8 cellular contexts compared by ENCODE assay signal in the genomic region with DNA sequence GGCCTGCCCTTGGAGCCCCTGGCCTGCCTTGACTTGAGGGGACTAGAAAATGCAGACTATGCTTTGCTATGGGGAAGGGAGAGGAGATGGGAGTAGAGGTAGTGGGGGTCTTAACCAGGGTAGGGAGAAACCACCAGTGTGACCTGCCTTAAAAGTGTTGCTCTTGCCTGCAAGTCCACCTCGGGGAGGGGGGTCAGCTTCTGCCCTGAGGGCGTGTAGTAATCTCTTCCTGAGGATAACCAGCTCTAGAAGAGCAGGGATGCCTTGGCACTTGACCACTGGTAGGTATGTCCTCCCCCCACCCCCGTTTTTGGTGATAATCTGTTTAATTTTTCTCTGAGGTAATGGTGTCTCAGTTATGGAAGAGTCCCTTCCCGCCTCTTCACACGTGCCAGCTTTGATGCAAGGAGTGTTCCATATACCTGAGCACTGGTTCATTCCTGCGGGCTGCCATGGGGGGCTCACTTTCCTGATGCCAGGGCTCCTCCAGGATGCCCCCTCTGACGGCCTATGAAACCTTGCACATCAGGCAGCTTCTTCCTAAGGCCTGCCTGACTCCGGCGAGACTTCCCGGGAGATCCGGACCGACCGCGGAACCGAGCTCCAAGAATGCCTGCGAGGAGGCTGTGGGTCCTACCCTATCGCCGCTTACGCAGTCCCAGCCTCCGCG. TPM values are rescaled to one million over a fixed set of nuclear protein-coding genes. Genes with fewer than 3 reads are reported as not detected.
A peak's percentile ranks its signal among the peaks of the same experiment; 100 is the strongest.
DNase-seq lines count a peak whose midpoint lies in the region; ATAC-seq lines count a peak whose summit lies in the region.

No MANE protein-coding gene starts in this region.

- peaks cover 8% of the 10 kb centered on the region for H3K36me3 Mint-ChIP-seq in activated T-cell treated with anti-CD3 and anti-CD28 coated beads, Interleukin-2, amount 50 U/mL, for 4 hours (ENCODE audit: insufficient read depth)
- peaks cover 18% of the 10 kb centered on the region for H3K36me3 Mint-ChIP-seq in activated CD8-positive, alpha-beta T cell treated with anti-CD3 and anti-CD28 coated beads, Interleukin-2, amount 10 ng/mL, durations not matched to agents 7 days and 5 days (ENCODE audit: low read depth)

- ATAC-seq in activated T-cell treated with anti-CD3 and anti-CD28 coated beads, Interleukin-2, amount 50 U/mL, for 4 hours, result peak in 1 of 2 donors; percentile 1
- no peak for ATAC-seq in activated CD8-positive, alpha-beta T cell treated with anti-CD3 and anti-CD28 coated beads, Interleukin-2, amount 10 ng/mL, durations not matched to agents 7 days and 5 days
- ATAC-seq in GM19035 (IDR thresholded peaks at IDR 0.05; ENCODE audit: unreplicated experiment) (no peak), HG03521 (IDR thresholded peaks at IDR 0.05; ENCODE audit: unreplicated experiment) (no peak)

- H3K9me3 ChIP-seq in iPS-18c (ENCODE audit: control insufficient read depth, insufficient read depth, low read length), result no peaks in the 10 kb centered on the region

- H3K27ac Mint-ChIP-seq in activated CD8-positive, alpha-beta T cell treated with anti-CD3 and anti-CD28 coated beads, Interleukin-2, amount 10 ng/mL, durations not matched to agents 7 days and 5 days, result peak overlapping the region; percentile 93

- H3K4me3 ChIP-seq in iPS-18c (ENCODE audit: insufficient read depth, low read depth, low read length), result peak overlapping the region; percentile 64

- H3K4me3 Mint-ChIP-seq in activated T-cell treated with anti-CD3 and anti-CD28 coated beads, Interleukin-2, amount 50 U/mL, for 4 hours, result peak overlapping the region; percentile 91
- H3K4me3 Mint-ChIP-seq in activated CD8-positive, alpha-beta T cell treated with anti-CD3 and anti-CD28 coated beads, Interleukin-2, amount 10 ng/mL, durations not matched to agents 7 days and 5 days, result peak overlapping the region; percentile 91

- H3K27me3 Mint-ChIP-seq in activated T-cell treated with anti-CD3 and anti-CD28 coated beads, Interleukin-2, amount 50 U/mL, for 4 hours (ENCODE audit: low read depth), result no peaks in the 10 kb centered on the region
- no peaks in the 10 kb centered on the region for H3K27me3 Mint-ChIP-seq in activated CD8-positive, alpha-beta T cell treated with anti-CD3 and anti-CD28 coated beads, Interleukin-2, amount 10 ng/mL, durations not matched to agents 7 days and 5 days (ENCODE audit: low read depth)

- POLR2A ChIA-PET in activated CD8-positive, alpha-beta T cell treated with anti-CD3 and anti-CD28 coated beads, Interleukin-2, amount 10 ng/mL, durations not matched to agents 7 days and 5 days (lab: Charles Lee), result interaction anchor here (0.6 to 7.7 kb wide), 12 partner anchors 8 to 687 kb away, joined by 3 to 73 read pairs (median 5); a partner anchor contains a TSS

- no peaks in the 10 kb centered on the region for H3K9me3 Mint-ChIP-seq in activated T-cell treated with anti-CD3 and anti-CD28 coated beads, Interleukin-2, amount 50 U/mL, for 4 hours
- H3K9me3 Mint-ChIP-seq in activated CD8-positive, alpha-beta T cell treated with anti-CD3 and anti-CD28 coated beads, Interleukin-2, amount 10 ng/mL, durations not matched to agents 7 days and 5 days (ENCODE audit: insufficient read depth), result no peaks in the 10 kb centered on the region

- DNase-seq in activated T-cell treated with anti-CD3 and anti-CD28 coated beads, Interleukin-2, amount 50 U/mL, for 4 hours, result no peak
- no peak for DNase-seq in activated T-cell treated with anti-CD3 and anti-CD28 coated beads, Interleukin-2, amount 50 U/mL, for 1 hour
- DNase-seq in activated CD8-positive, alpha-beta T cell treated with anti-CD3 and anti-CD28 coated beads, Interleukin-2, amount 10 ng/mL, durations not matched to agents 7 days and 5 days, result no peak
- DNase-seq in substantia nigra (lab: John Stamatoyannopoulos, UW), result no peak
- DNase-seq in mucosa of gallbladder (ENCODE audit: low spot score), result no peak

- peak overlapping the region; percentile 97 for H3K27ac ChIP-seq in substantia nigra (ENCODE audit: low read depth, low read length, poor library complexity, severe bottlenecking)

- CTCF ChIA-PET in activated CD8-positive, alpha-beta T cell treated with anti-CD3 and anti-CD28 coated beads, Interleukin-2, amount 10 ng/mL, durations not matched to agents 7 days and 5 days (lab: Charles Lee), result interaction anchor here (1.0 to 15.6 kb wide), 8 partner anchors 13 to 181 kb away, joined by 3 to 319 read pairs (median 3); a partner anchor contains a TSS

- peaks cover 36% of the 10 kb centered on the region for H3K4me1 Mint-ChIP-seq in activated T-cell treated with anti-CD3 and anti-CD28 coated beads, Interleukin-2, amount 50 U/mL, for 4 hours (ENCODE audit: low read depth)
- H3K4me1 Mint-ChIP-seq in activated CD8-positive, alpha-beta T cell treated with anti-CD3 and anti-CD28 coated beads, Interleukin-2, amount 10 ng/mL, durations not matched to agents 7 days and 5 days (ENCODE audit: low read depth), result peaks cover 49% of the 10 kb centered on the region

RNA-seq across cellular contexts. Expression of a gene that starts 0.8 kb away (rescaled TPM):
- 10 to 100 TPM; 25.7 to 28.2 (median 26.3) TPM for total RNA-seq in activated T-cell treated with anti-CD3 and anti-CD28 coated beads, Interleukin-2, amount 50 U/mL, for 4 hours
- total RNA-seq in activated CD8-positive, alpha-beta T cell treated with anti-CD3 and anti-CD28 coated beads, Interleukin-2, amount 10 ng/mL, durations not matched to agents 7 days and 5 days, result 10 to 100 TPM; 35.2 to 39.6 TPM
- total RNA-seq in mucosa of gallbladder, result 104 TPM

RNA-seq across cellular contexts. Expression of a gene that starts 17.9 kb away (rescaled TPM):
- 100 to 1,000 TPM; 147 to 163 (median 155) TPM for total RNA-seq in activated T-cell treated with anti-CD3 and anti-CD28 coated beads, Interleukin-2, amount 50 U/mL, for 4 hours
- 100 to 1,000 TPM; 134 to 140 TPM for total RNA-seq in activated CD8-positive, alpha-beta T cell treated with anti-CD3 and anti-CD28 coated beads, Interleukin-2, amount 10 ng/mL, durations not matched to agents 7 days and 5 days
- 283 TPM for total RNA-seq in mucosa of gallbladder

RNA-seq across cellular contexts. Expression of a gene that starts 29.1 kb away (rescaled TPM):
- 10 to 100 TPM; 23.9 to 32.3 (median 25.4) TPM for total RNA-seq in activated T-cell treated with anti-CD3 and anti-CD28 coated beads, Interleukin-2, amount 50 U/mL, for 4 hours
- 10 to 100 TPM; 24.7 to 25.4 TPM for total RNA-seq in activated CD8-positive, alpha-beta T cell treated with anti-CD3 and anti-CD28 coated beads, Interleukin-2, amount 10 ng/mL, durations not matched to agents 7 days and 5 days
- 37.1 TPM for total RNA-seq in mucosa of gallbladder

RNA-seq across cellular contexts. Expression of a gene that starts 32.7 kb away (rescaled TPM):
- total RNA-seq in activated T-cell treated with anti-CD3 and anti-CD28 coated beads, Interleukin-2, amount 50 U/mL, for 4 hours, result 100 to 1,000 TPM; 138 to 155 (median 147) TPM
- total RNA-seq in activated CD8-positive, alpha-beta T cell treated with anti-CD3 and anti-CD28 coated beads, Interleukin-2, amount 10 ng/mL, durations not matched to agents 7 days and 5 days, result 10 to 100 TPM; 92.1 to 93.7 TPM
- 83.3 TPM for total RNA-seq in mucosa of gallbladder

RNA-seq across cellular contexts. Expression of a gene that starts 39.9 kb away (rescaled TPM):
- 100 to 1,000 TPM; 664 to 769 (median 721) TPM for total RNA-seq in activated T-cell treated with anti-CD3 and anti-CD28 coated beads, Interleukin-2, amount 50 U/mL, for 4 hours
- 100 to 1,000 TPM; 227 to 229 TPM for total RNA-seq in activated CD8-positive, alpha-beta T cell treated with anti-CD3 and anti-CD28 coated beads, Interleukin-2, amount 10 ng/mL, durations not matched to agents 7 days and 5 days
- total RNA-seq in mucosa of gallbladder, result 136 TPM
